8 cellular contexts compared by ENCODE assay signal in genomic region chr7:127253289-127254162, GRCh38. TPM values are rescaled to one million over a fixed set of nuclear protein-coding genes. Genes with fewer than 3 reads are reported as not detected.
DNase-seq lines count a peak whose midpoint lies in the region; ATAC-seq and TF ChIP-seq lines count a peak whose summit lies in the region.

No MANE protein-coding gene starts in this region.

- H3K9me3 Mint-ChIP-seq in WTC11 = no peaks in the 10 kb centered on the region

- in situ Hi-C loops in GM13977 (cut with MboI; ENCODE audit: low pct_unique_long_range_greater_than_20kb, low sequenced_read_pairs, unreplicated experiment) = no loop called here

- POLR2A ChIA-PET in WTC11 (lab: Charles Lee) = no interaction called here

- peaks cover 56% of the 10 kb centered on the region for H3K27me3 ChIP-seq in kidney epithelial cell (ENCODE audit: control insufficient read depth, insufficient read depth, low read length)

- no peaks in the 10 kb centered on the region for H3K36me3 Mint-ChIP-seq in WTC11

- CTCF ChIA-PET in WTC11 (lab: Charles Lee) = interaction anchor here (0.5 to 2.2 kb wide), 15 partner anchors 13 to 248 kb away, joined by 3 to 8 read pairs (median 3); no protein-coding TSS in a partner anchor

- peak overlapping the region; percentile 90 for H3K27ac ChIP-seq in 22Rv1

- H3K36me3 ChIP-seq in kidney epithelial cell (ENCODE audit: control insufficient read depth, insufficient read depth, low read length) = no peaks in the 10 kb centered on the region

- H3K4me1 Mint-ChIP-seq in WTC11 = peaks cover 27% of the 10 kb centered on the region

- TF ChIP-seq CTCF in 22Rv1 (IDR thresholded peaks at IDR 0.05) (peak; percentile 99), GM13977 (IDR thresholded peaks at IDR 0.05; ENCODE audit: extremely low read depth, insufficient read depth, missing control alignments) (peak; percentile 98), WTC11 (IDR thresholded peaks at IDR 0.05) (peak; percentile 90), kidney epithelial cell (IDR thresholded peaks at IDR 0.05; ENCODE audit: insufficient read depth, low read length, poor library complexity, severe bottlenecking) (peak; percentile 82)

- peak; percentile 83 for DNase-seq in GM13977 (ENCODE audit: low spot score)
- DNase-seq in NCI-H1694 treated with DMSO at 0.1 percent for 48 hours (lab: John Stamatoyannopoulos, UW) = peak; percentile 71
- DNase-seq in WTC11 (ENCODE audit: low spot score) = peak; percentile 81
- DNase-seq in cerebellum (ENCODE audit: low spot score) = peak; percentile 59
- no peak for DNase-seq in kidney epithelial cell (ENCODE audit: low read depth)
- peak; percentile 74 for DNase-seq in stimulated activated CD4-positive, alpha-beta T cell treated with anti-CD3 and anti-CD28 coated beads, Interleukin-15, amount 100 ng/mL, for 24 hours

- H3K27me3 Mint-ChIP-seq in WTC11 (ENCODE audit: low read depth) = peaks cover 80% of the 10 kb centered on the region

- H3K4me3 ChIP-seq in kidney epithelial cell (ENCODE audit: low read depth, low read length) = peak overlapping the region; percentile 56

- H3K27ac Mint-ChIP-seq in WTC11 = no peak overlapping the region

- peak overlapping the region; percentile 78 for H3K4me3 Mint-ChIP-seq in WTC11

- peak; percentile 82 for ATAC-seq in HG02885 (IDR thresholded peaks at IDR 0.05; ENCODE audit: poor library complexity, unreplicated experiment)
- peak; percentile 59 for ATAC-seq in WTC11

TF ChIP-seq in WTC11, 78 proteins besides CTCF, POLR2A, EP300 and RAD21:
- TF ChIP-seq GTF2I (CRISPR knock-in tag; conservative IDR thresholded peaks at IDR 0.05) (no peak), MYBL2 (CRISPR knock-in tag; IDR thresholded peaks at IDR 0.05) (0 out of 2 replicates have a peak, but pooled peaks have one; percentile 60), ZMAT4 (CRISPR knock-in tag; IDR thresholded peaks at IDR 0.05) (no peak), JUN (CRISPR knock-in tag; IDR thresholded peaks at IDR 0.05) (0 out of 2 replicates have a peak, but pooled peaks have one; percentile 32), SP1 (CRISPR knock-in tag; conservative IDR thresholded peaks at IDR 0.05) (0 out of 2 replicates have a peak, but pooled peaks have one; percentile 28), ARID4B (CRISPR knock-in tag; IDR thresholded peaks at IDR 0.05; ENCODE audit: borderline replicate concordance) (peak; percentile 81; the same call in 1 of the 2 replicates), HMGXB4 (CRISPR knock-in tag; IDR thresholded peaks at IDR 0.05) (peak; percentile 83)

RNA-seq across cellular contexts. Expression of gene GRM8, which starts 0.8 kb away (rescaled TPM):
- total RNA-seq in WTC11 (2021) (2.1 to 2.4 TPM (median 2.3 TPM) in 3 replicates), cerebellum (25.2 TPM), kidney epithelial cell (0.17 and 0.21 TPM in 2 replicates)
